ENCODE assay signal across 8 cellular contexts in the genomic region with DNA sequence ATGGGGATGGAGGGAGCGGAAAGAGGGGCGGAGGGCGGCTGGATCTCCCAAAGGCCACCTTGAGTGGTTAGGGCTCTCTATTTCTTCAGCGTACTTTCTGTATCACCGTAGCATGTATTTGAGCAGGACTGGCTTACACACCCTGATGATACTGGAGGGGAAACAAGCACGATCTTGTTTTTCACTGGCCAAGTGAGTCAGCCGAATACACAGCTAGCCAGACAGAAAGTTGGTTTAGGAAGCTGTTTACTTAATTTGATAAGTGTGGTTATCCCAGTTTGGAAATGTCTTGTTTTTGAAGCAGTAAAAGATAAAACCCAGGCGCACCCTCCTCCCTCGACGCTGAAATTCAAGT. TPM values are rescaled to one million over a fixed set of nuclear protein-coding genes. Genes with fewer than 3 reads are reported as not detected.
DNase-seq lines count a peak whose midpoint lies in the region; ATAC-seq and TF ChIP-seq lines count a peak whose summit lies in the region.

No MANE protein-coding gene starts in this region.

- H3K4me3 ChIP-seq in DND-41 (ENCODE audit: low read depth in 1 of 2, low read length in 2 of 2) (peak overlapping the region; percentile 72 to 93), fibroblast of lung (replicated peaks in 1 of 4; ENCODE audit: control extremely low read depth in 1 of 4, insufficient read depth in 1 of 4, low read depth in 3 of 4, low read length in 4 of 4) (peak overlapping the region; percentile 96 to 99 (median 97)), neural cell (ENCODE audit: low read length) (peak overlapping the region; percentile 98)

- no peak for TF ChIP-seq RAD21 in neural cell (conservative IDR thresholded peaks at IDR 0.05)

- H3K27me3 Mint-ChIP-seq in HFFc6 (ENCODE audit: insufficient read depth) (peaks cover 1% of the 10 kb centered on the region; the same call in 1 of the 2 replicates), T-helper 17 cell (no peaks in the 10 kb centered on the region)

- no peak for DNase-seq in DND-41
- DNase-seq in HFFc6, result peak; percentile 51
- DNase-seq in T-helper 17 cell, result no peak
- peak; percentile 56 to 74 for DNase-seq in fibroblast of lung (ENCODE audit: low read depth in 2 of 2)
- DNase-seq in ecto neural progenitor cell (ENCODE audit: low spot score), result no peak
- no peak for DNase-seq in kidney glomerular epithelial cell (lab: John Stamatoyannopoulos, UW)
- DNase-seq in germinal center (ENCODE audit: low spot score), result no peak

- H2AFZ ChIP-seq in DND-41 (ENCODE audit: low read depth, low read length) (peak overlapping the region; percentile 90), fibroblast of lung (ENCODE audit: low read length) (peak overlapping the region; percentile 93), neural cell (ENCODE audit: low read depth, low read length) (peak overlapping the region; percentile 84)

- no peaks in the 10 kb centered on the region for H3F3A ChIP-seq in neural cell (ENCODE audit: insufficient read depth, low read length, poor library complexity, severe bottlenecking)

- H3K27me3 ChIP-seq in DND-41 (ENCODE audit: insufficient read depth, low read length, poor library complexity), result no peaks in the 10 kb centered on the region
- H3K27me3 ChIP-seq in fibroblast of lung (ENCODE audit: control insufficient read depth, insufficient read depth, low read length), result no peaks in the 10 kb centered on the region
- no peaks in the 10 kb centered on the region for H3K27me3 ChIP-seq in neural cell (ENCODE audit: insufficient read depth, low read depth, low read length)

- peak overlapping the region; percentile 100 for H3K4me3 Mint-ChIP-seq in HFFc6
- H3K4me3 Mint-ChIP-seq in T-helper 17 cell, result peak overlapping the region; percentile 99

- peaks cover 47% of the 10 kb centered on the region for H3K4me1 ChIP-seq in DND-41 (ENCODE audit: insufficient read depth, low read length)
- H3K4me1 ChIP-seq in fibroblast of lung (ENCODE audit: control insufficient read depth, extremely low read depth, insufficient read depth, low read length), result peaks cover 3% of the 10 kb centered on the region

- peaks cover 44% of the 10 kb centered on the region for H3K4me1 Mint-ChIP-seq in HFFc6 (ENCODE audit: low read depth)
- peaks cover 34% of the 10 kb centered on the region for H3K4me1 Mint-ChIP-seq in T-helper 17 cell

- H3K4me2 ChIP-seq in DND-41 (ENCODE audit: insufficient read depth, low read length) (peak overlapping the region; percentile 83), fibroblast of lung (ENCODE audit: extremely low read depth, insufficient read depth, low read length) (peak overlapping the region; percentile 92), neural cell (ENCODE audit: low read length) (peak overlapping the region; percentile 86)

- H3K9ac ChIP-seq in DND-41 (ENCODE audit: low read depth, low read length) (peak overlapping the region; percentile 71), fibroblast of lung (ENCODE audit: insufficient read depth, low read length) (peak overlapping the region; percentile 92), neural cell (ENCODE audit: low read length) (peak overlapping the region; percentile 87)

- no peaks in the 10 kb centered on the region for H3K9me3 Mint-ChIP-seq in HFFc6

- ATAC-seq in DND-41 (ENCODE audit: insufficient read depth, low read depth) (peak; percentile 54), T-helper 17 cell (peak; percentile 62)

- H4K20me1 ChIP-seq in DND-41 (ENCODE audit: insufficient read depth, low read length) (peaks cover 11% of the 10 kb centered on the region), fibroblast of lung (ENCODE audit: control insufficient read depth, extremely low read depth, insufficient read depth, low read length) (peaks cover 1% of the 10 kb centered on the region), neural cell (ENCODE audit: insufficient read depth) (no peaks in the 10 kb centered on the region)

- H3K36me3 Mint-ChIP-seq in HFFc6 (ENCODE audit: low read depth), result peaks cover 5% of the 10 kb centered on the region; the same call in 1 of the 2 replicates
- peaks cover 9% of the 10 kb centered on the region for H3K36me3 Mint-ChIP-seq in T-helper 17 cell (ENCODE audit: low read depth)

- H3K9me3 ChIP-seq in DND-41 (ENCODE audit: insufficient read depth, low read length, severe bottlenecking) (no peaks in the 10 kb centered on the region), T-helper 17 cell (ENCODE audit: control insufficient read depth, low read length, poor library complexity, severe bottlenecking) (no peaks in the 10 kb centered on the region), fibroblast of lung (ENCODE audit: control insufficient read depth, insufficient read depth, low read depth, low read length) (no peaks in the 10 kb centered on the region), neural cell (ENCODE audit: low read length) (no peaks in the 10 kb centered on the region)

- H3K27ac ChIP-seq in DND-41 (ENCODE audit: low read length), result peak overlapping the region; percentile 67
- peak overlapping the region; percentile 94 for H3K27ac ChIP-seq in fibroblast of lung (ENCODE audit: insufficient read depth, low read length)
- peak overlapping the region; percentile 74 for H3K27ac ChIP-seq in neural cell (ENCODE audit: low read length)

- no peak for TF ChIP-seq CTCF in DND-41 (IDR thresholded peaks at IDR 0.05; ENCODE audit: borderline replicate concordance, extremely low read depth, low read length, poor library complexity, severe bottlenecking)
- no peak for TF ChIP-seq CTCF in HFFc6 (IDR thresholded peaks at IDR 0.05)
- no peak for TF ChIP-seq CTCF in fibroblast of lung (conservative IDR thresholded peaks at IDR 0.05 in 1 of 2, IDR thresholded peaks at IDR 0.05 in 1 of 2; ENCODE audit: low read depth in 1 of 2, low read length in 2 of 2)
- TF ChIP-seq CTCF in neural cell (IDR thresholded peaks at IDR 0.05; ENCODE audit: poor library complexity, severe bottlenecking), result no peak

- H3K27ac Mint-ChIP-seq in HFFc6 (peak overlapping the region; percentile 95), T-helper 17 cell (peak overlapping the region; percentile 98)

- no peak for TF ChIP-seq EP300 in neural cell (conservative IDR thresholded peaks at IDR 0.05; ENCODE audit: poor library complexity, severe bottlenecking)

- H3K9me2 ChIP-seq in neural cell (ENCODE audit: insufficient read depth, low read length), result no peaks in the 10 kb centered on the region

- peaks cover 7% of the 10 kb centered on the region for H3K36me3 ChIP-seq in DND-41 (ENCODE audit: insufficient read depth, low read length)
- no peaks in the 10 kb centered on the region for H3K36me3 ChIP-seq in fibroblast of lung (ENCODE audit: control insufficient read depth, insufficient read depth, low read length)
- no peaks in the 10 kb centered on the region for H3K36me3 ChIP-seq in neural cell (ENCODE audit: insufficient read depth, low read length)

- H3K79me2 ChIP-seq in DND-41 (ENCODE audit: insufficient read depth, low read length) (peaks cover 56% of the 10 kb centered on the region), fibroblast of lung (ENCODE audit: control insufficient read depth, insufficient read depth, low read length) (peaks cover 52% of the 10 kb centered on the region), neural cell (replicated peaks; ENCODE audit: insufficient read depth, low read length) (peaks cover 50% of the 10 kb centered on the region)

TF ChIP-seq in neural cell, 6 proteins besides CTCF, POLR2A, EP300 and RAD21:
- TF ChIP-seq EZH2 (IDR thresholded peaks at IDR 0.05; ENCODE audit: borderline replicate concordance, insufficient read depth, low read length, poor library complexity, severe bottlenecking) (no peak), SMC3 (conservative IDR thresholded peaks at IDR 0.05; ENCODE audit: poor library complexity) (no peak), MXI1 (conservative IDR thresholded peaks at IDR 0.05; ENCODE audit: poor library complexity, severe bottlenecking) (no peak)
- TF ChIP-seq, protein P1, sequence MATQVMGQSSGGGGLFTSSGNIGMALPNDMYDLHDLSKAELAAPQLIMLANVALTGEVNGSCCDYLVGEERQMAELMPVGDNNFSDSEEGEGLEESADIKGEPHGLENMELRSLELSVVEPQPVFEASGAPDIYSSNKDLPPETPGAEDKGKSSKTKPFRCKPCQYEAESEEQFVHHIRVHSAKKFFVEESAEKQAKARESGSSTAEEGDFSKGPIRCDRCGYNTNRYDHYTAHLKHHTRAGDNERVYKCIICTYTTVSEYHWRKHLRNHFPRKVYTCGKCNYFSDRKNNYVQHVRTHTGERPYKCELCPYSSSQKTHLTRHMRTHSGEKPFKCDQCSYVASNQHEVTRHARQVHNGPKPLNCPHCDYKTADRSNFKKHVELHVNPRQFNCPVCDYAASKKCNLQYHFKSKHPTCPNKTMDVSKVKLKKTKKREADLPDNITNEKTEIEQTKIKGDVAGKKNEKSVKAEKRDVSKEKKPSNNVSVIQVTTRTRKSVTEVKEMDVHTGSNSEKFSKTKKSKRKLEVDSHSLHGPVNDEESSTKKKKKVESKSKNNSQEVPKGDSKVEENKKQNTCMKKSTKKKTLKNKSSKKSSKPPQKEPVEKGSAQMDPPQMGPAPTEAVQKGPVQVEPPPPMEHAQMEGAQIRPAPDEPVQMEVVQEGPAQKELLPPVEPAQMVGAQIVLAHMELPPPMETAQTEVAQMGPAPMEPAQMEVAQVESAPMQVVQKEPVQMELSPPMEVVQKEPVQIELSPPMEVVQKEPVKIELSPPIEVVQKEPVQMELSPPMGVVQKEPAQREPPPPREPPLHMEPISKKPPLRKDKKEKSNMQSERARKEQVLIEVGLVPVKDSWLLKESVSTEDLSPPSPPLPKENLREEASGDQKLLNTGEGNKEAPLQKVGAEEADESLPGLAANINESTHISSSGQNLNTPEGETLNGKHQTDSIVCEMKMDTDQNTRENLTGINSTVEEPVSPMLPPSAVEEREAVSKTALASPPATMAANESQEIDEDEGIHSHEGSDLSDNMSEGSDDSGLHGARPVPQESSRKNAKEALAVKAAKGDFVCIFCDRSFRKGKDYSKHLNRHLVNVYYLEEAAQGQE (IDR thresholded peaks at IDR 0.05; ENCODE audit: borderline replicate concordance), result no peak
TF ChIP-seq in neural cell: peak in this region for 0.

RNA-seq across cellular contexts. Expression of a gene that starts 0.5 kb away (rescaled TPM):
- 10 to 100 TPM; 37.9 to 46.1 (median 42.4) TPM for total RNA-seq in HFFc6 (2021; fragmentation: NEBNext Ultra II Directional; extraction: Animal tissue kit (Norgen Biotek cat#: 25700))
- 100 to 1,000 TPM; 103 to 142 TPM for total RNA-seq in T-helper 17 cell
- 59.8 and 78.8 TPM in 2 replicates for total RNA-seq in fibroblast of lung
- polyA plus RNA-seq in fibroblast of lung, result 37.6 and 48.4 TPM in 2 replicates
- polyA plus RNA-seq in fibroblast of lung (2012), result 33.8 and 43.9 TPM in 2 replicates
- 7.8 and 9.1 TPM in 2 replicates for polyA minus RNA-seq in fibroblast of lung (ENCODE audit: low replicate concordance)
- polyA plus RNA-seq in neural cell, result 73.0 and 109 TPM in 2 replicates
- 100 and 109 TPM in 2 replicates for polyA minus RNA-seq in neural cell

RNA-seq across cellular contexts. Expression of a gene that starts 49.7 kb away (rescaled TPM):
- 10 to 100 TPM; 17.3 to 19.9 (median 19.4) TPM for total RNA-seq in HFFc6 (2021; fragmentation: NEBNext Ultra II Directional; extraction: Animal tissue kit (Norgen Biotek cat#: 25700))
- total RNA-seq in T-helper 17 cell (10 to 100 TPM; 64.0 to 72.2 TPM), fibroblast of lung (22.1 and 29.6 TPM in 2 replicates)
- polyA plus RNA-seq in fibroblast of lung (22.5 and 23.1 TPM in 2 replicates), neural cell (42.2 and 56.1 TPM in 2 replicates)
- polyA plus RNA-seq in fibroblast of lung (2012), result 17.7 and 18.5 TPM in 2 replicates
- polyA minus RNA-seq in fibroblast of lung (ENCODE audit: low replicate concordance) (9.2 and 10.4 TPM in 2 replicates), neural cell (40.5 and 41.6 TPM in 2 replicates)

Comparison
In these comparisons a context has a peak if more than half of its experiments do, and no peak if none do; other contexts are left out.
1. DNase-seq: peak in HFFc6 (single experiment) and fibroblast of lung (2 of 2); none in DND-41 (single experiment), T-helper 17 cell (0 of 3), ecto neural progenitor cell (single experiment), kidney glomerular epithelial cell (single experiment) and germinal center (single experiment).
2. Peak in every context shown above with its lines, with median percentiles within 50 percentile points of each other: H2AFZ ChIP-seq, H3K27ac ChIP-seq, H3K4me2 ChIP-seq, H3K4me3 ChIP-seq and H3K9ac ChIP-seq.